8 cellular contexts compared by ENCODE assay signal in the genomic region with DNA sequence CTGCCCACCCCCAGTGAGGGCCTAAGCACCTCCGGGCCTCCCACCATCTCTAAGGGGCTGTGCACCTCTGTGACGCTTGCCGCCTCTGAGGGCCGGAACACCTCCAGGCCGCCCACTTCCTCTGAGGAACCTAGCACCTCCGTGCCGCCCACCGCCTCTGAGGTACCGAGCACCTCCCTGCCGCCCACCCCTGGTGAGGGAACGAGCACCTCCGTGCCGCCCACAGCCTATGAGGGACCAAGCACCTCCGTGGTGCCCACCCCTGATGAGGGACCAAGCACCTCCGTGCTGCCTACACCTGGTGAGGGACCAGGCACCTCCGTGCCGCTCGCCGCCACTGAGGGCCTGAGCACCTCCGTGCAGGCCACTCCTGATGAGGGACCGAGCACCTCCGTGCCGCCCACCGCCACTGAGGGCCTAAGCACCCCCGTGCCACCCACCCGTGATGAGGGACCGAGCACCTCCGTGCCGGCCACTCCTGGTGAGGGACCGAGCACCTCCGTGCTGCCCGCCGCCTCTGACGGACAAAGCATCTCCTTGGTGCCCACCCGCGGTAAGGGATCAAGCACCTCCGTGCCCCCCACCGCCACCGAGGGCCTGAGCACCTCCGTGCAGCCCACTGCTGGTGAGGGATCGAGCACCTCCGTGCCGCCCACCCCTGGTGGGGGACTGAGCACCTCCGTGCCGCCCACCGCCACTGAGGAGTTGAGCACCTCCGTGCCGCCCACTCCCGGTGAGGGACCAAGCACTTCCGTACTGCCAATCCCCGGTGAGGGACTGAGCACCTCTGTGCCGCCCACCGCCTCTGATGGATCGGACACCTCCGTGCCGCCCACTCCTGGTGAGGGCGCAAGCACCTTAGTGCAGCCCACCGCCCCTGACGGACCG. TPM values are rescaled to one million over a fixed set of nuclear protein-coding genes. Genes with fewer than 3 reads are reported as not detected.
DNase-seq lines count a peak whose midpoint lies in the region; ATAC-seq, FAIRE-seq and TF ChIP-seq lines count a peak whose summit lies in the region.

No MANE protein-coding gene starts in this region.

- peak overlapping the region; percentile 67 for H3K9ac ChIP-seq in keratinocyte (ENCODE audit: control insufficient read depth, extremely low read depth, insufficient read depth, low read length)

- H3K27me3 ChIP-seq in SJSA1 (replicated peaks) (no peaks in the 10 kb centered on the region), keratinocyte (ENCODE audit: control insufficient read depth, extremely low read depth, insufficient read depth, low read length) (no peaks in the 10 kb centered on the region), A673 (replicated peaks; ENCODE audit: insufficient read depth, low read depth, low read length, poor library complexity) (peaks cover 11% of the 10 kb centered on the region)

- BruUV-seq in A673 (replicated peaks; lab: Mats Ljungman, UMichigan): no TSS peak

- H4K20me1 ChIP-seq in keratinocyte (ENCODE audit: control insufficient read depth, extremely low read depth, insufficient read depth, low read length): no peaks in the 10 kb centered on the region

- DNase-seq in GM10248 (ENCODE audit: extremely low spot score): peak; percentile 10
- no peak for DNase-seq in SJSA1 (ENCODE audit: low read depth in 1 of 2, low spot score in 2 of 2)
- DNase-seq in astrocyte of the hippocampus (ENCODE audit: low read depth, low spot score): peak; percentile 2
- DNase-seq in keratinocyte (ENCODE audit: low read depth, low spot score): no peak
- peak; percentile 26 for DNase-seq in stimulated activated CD4-positive, alpha-beta T cell treated with anti-CD3 and anti-CD28 coated beads, Interleukin-4, amount 100 ng/mL, for 1 hour
- DNase-seq in A673 (ENCODE audit: low spot score): no peak
- DNase-seq in SHP77 (lab: John Stamatoyannopoulos, UW): no peak

- intact Hi-C loops in A673 (cut with micrococcal nuclease; ENCODE audit: unreplicated experiment): no loop called here

- peak overlapping the region; percentile 55 for H3K4me2 ChIP-seq in keratinocyte (ENCODE audit: control insufficient read depth, extremely low read depth, insufficient read depth, low read depth, low read length)

- dilution Hi-C loops in keratinocyte (cut with MboI; ENCODE audit: extremely low pct_ligation_motif_present, low sequenced_read_pairs): no loop called here

- POLR2A ChIA-PET in GM10248 (lab: Yijun Ruan, JAX): no interaction called here
- POLR2A ChIA-PET in A673 (lab: Charles Lee; ENCODE audit: low non-redundant PET): no interaction called here

- H3K4me3 ChIP-seq in SJSA1 (peak overlapping the region; percentile 43), keratinocyte (ENCODE audit: control insufficient read depth in 2 of 3, extremely low read depth in 1 of 3, insufficient read depth in 2 of 3, low read depth in 1 of 3, low read length in 3 of 3) (peak overlapping the region; percentile 59 to 72 (median 66)), A673 (ENCODE audit: low read depth, low read length, poor library complexity, severe bottlenecking) (no peak overlapping the region)

- H3K79me2 ChIP-seq in keratinocyte (ENCODE audit: control insufficient read depth, insufficient read depth, low read length): no peaks in the 10 kb centered on the region

- FAIRE-seq in keratinocyte (lab: Jason Lieb, UNC): no peak

- no peak for TF ChIP-seq CTCF in GM10248 (IDR thresholded peaks at IDR 0.05; ENCODE audit: control extremely low read depth, extremely low read depth, low read depth, missing control alignments)
- TF ChIP-seq CTCF in keratinocyte (optimal IDR thresholded peaks at IDR 0.05 in 1 of 3, IDR thresholded peaks at IDR 0.05 in 1 of 3, conservative IDR thresholded peaks at IDR 0.05 in 1 of 3; ENCODE audit: extremely low read depth in 1 of 3, insufficient read depth in 2 of 3, low read length in 3 of 3): no peak
- no peak for TF ChIP-seq CTCF in A673 (conservative IDR thresholded peaks at IDR 0.05; ENCODE audit: low read depth, low read length)

- no peak overlapping the region for H3K27ac ChIP-seq in SJSA1
- no peak overlapping the region for H3K27ac ChIP-seq in keratinocyte (ENCODE audit: control insufficient read depth, insufficient read depth, low read length)
- no peak overlapping the region for H3K27ac ChIP-seq in A673 (ENCODE audit: low read depth, low read length, poor library complexity, severe bottlenecking)

- H3K4me1 ChIP-seq in SJSA1 (replicated peaks): no peaks in the 10 kb centered on the region
- H3K4me1 ChIP-seq in keratinocyte (ENCODE audit: control insufficient read depth, extremely low read depth, insufficient read depth, low read length): no peaks in the 10 kb centered on the region
- no peaks in the 10 kb centered on the region for H3K4me1 ChIP-seq in A673 (ENCODE audit: insufficient read depth, low read length, poor library complexity, severe bottlenecking)

- ATAC-seq in HG02588 (IDR thresholded peaks at IDR 0.05; ENCODE audit: unreplicated experiment): peak; percentile 32

- peak overlapping the region; percentile 91 for H2AFZ ChIP-seq in keratinocyte (ENCODE audit: control insufficient read depth, low read length)

- CTCF ChIA-PET in GM10248 (lab: Yijun Ruan, JAX) (no interaction called here), A673 (lab: Charles Lee) (no interaction called here)

- H3K9me3 ChIP-seq in SJSA1 (replicated peaks) (no peaks in the 10 kb centered on the region), keratinocyte (ENCODE audit: control insufficient read depth, low read depth, low read length) (no peaks in the 10 kb centered on the region), A673 (ENCODE audit: low read depth, low read length, poor library complexity, severe bottlenecking) (no peaks in the 10 kb centered on the region)

- H3K9me1 ChIP-seq in keratinocyte (ENCODE audit: control insufficient read depth, extremely low read depth, insufficient read depth, low read length): no peaks in the 10 kb centered on the region

- no peaks in the 10 kb centered on the region for H3K36me3 ChIP-seq in SJSA1
- H3K36me3 ChIP-seq in keratinocyte (ENCODE audit: control insufficient read depth in 2 of 2, extremely low read depth in 1 of 2, insufficient read depth in 2 of 2, low read length in 2 of 2): no peaks in the 10 kb centered on the region
- no peaks in the 10 kb centered on the region for H3K36me3 ChIP-seq in A673 (ENCODE audit: insufficient read depth, low read length, poor library complexity, severe bottlenecking)

RNA-seq across cellular contexts. Expression of gene MAGEE1, which starts 1.0 kb away (rescaled TPM):
- 0.16 and 1.1 TPM in 2 replicates for total RNA-seq in SJSA1 (2014; rRNA removed; shearing (Covaris generic))
- polyA plus RNA-seq in keratinocyte: 0.45 to 1.7 TPM (median 0.77 TPM) in 3 replicates
- polyA plus RNA-seq in keratinocyte (2011; ENCODE audit: low read depth): 0.10 TPM
- polyA plus RNA-seq in keratinocyte (2011; cell fraction: cytosol; rRNA removed): 1.00 and 1.2 TPM in 2 replicates
- 4.1 and 4.2 TPM in 2 replicates for polyA plus RNA-seq in keratinocyte (2011; cell fraction: nucleus; rRNA removed)
- 1.0 and 4.9 TPM in 2 replicates for polyA plus RNA-seq in keratinocyte (2012; ENCODE audit: low replicate concordance)
- 0.59 to 2.2 TPM (median 1.1 TPM) in 3 replicates for polyA minus RNA-seq in keratinocyte
- polyA minus RNA-seq in keratinocyte (2011; cell fraction: cytosol; rRNA and poly(A)+ RNA removed): 0.96 TPM
- polyA minus RNA-seq in keratinocyte (2011; cell fraction: nucleus; rRNA and poly(A)+ RNA removed): 2.0 and 2.3 TPM in 2 replicates
- total RNA-seq in A673 (2021): not detected in 2 replicates

Comparison
In these comparisons a context has a peak if more than half of its experiments do, and no peak if none do; other contexts are left out.
1. DNase-seq: peak in GM10248 (single experiment), astrocyte of the hippocampus (single experiment) and stimulated activated CD4-positive, alpha-beta T cell treated with anti-CD3 and anti-CD28 coated beads, Interleukin-4, amount 100 ng/mL, for 1 hour (single experiment); none in SJSA1 (0 of 2), keratinocyte (single experiment), A673 (single experiment) and SHP77 (0 of 2).